ENCODE assay signal across 22 cellular contexts in genomic region chr10:103665439-103665838, GRCh38.
DNase-seq lines count a peak whose midpoint lies in the region; ATAC-seq and TF ChIP-seq lines count a peak whose summit lies in the region.
"Had no signal": no experiment of that assay in that cellular context is flagged by ENCODE, and none has a peak within 500 bp of the region (broad histone marks: within the 10 kb centered on the region; RNA-seq: fewer than 3 reads in every experiment).

No MANE protein-coding gene starts in this region.

- H3K79me1 ChIP-seq in neuronal stem cell (ENCODE audit: low read depth, low read length): no peaks in the 10 kb centered on the region

- H3K23ac ChIP-seq in neuronal stem cell (ENCODE audit: low read depth, low read length, poor library complexity): no peak overlapping the region

- no peak overlapping the region for H4K8ac ChIP-seq in neuronal stem cell (ENCODE audit: low read depth, low read length)

- no peaks in the 10 kb centered on the region for H3K36me3 Mint-ChIP-seq in activated T-cell treated with anti-CD3 and anti-CD28 coated beads, Interleukin-2, amount 50 U/mL, for 24 hours (ENCODE audit: low read depth)
- H3K36me3 Mint-ChIP-seq: activated naive CD4-positive, alpha-beta T cell treated with anti-CD3 and anti-CD28 coated beads, Interleukin-2, amount 50 U/mL, for 24 hours had no signal

- peak overlapping the region; percentile 58 for H3K18ac ChIP-seq in neuronal stem cell (ENCODE audit: low read length)

- H3K4me3 Mint-ChIP-seq in activated T-cell treated with anti-CD3 and anti-CD28 coated beads, Interleukin-2, amount 50 U/mL, for 24 hours: no peak overlapping the region
- H3K4me3 Mint-ChIP-seq: activated naive CD4-positive, alpha-beta T cell treated with anti-CD3 and anti-CD28 coated beads, Interleukin-2, amount 50 U/mL, for 24 hours; activated T-helper 1 cell treated with anti-CD3 and anti-CD28 coated beads, Interleukin-12 subunit alpha, Interleukin-12 subunit beta, Interleukin-2, Interleukin-4 antibody, amounts not matched to agents 30 ng/mL and 10 ng/mL and 1 ng/mL, durations not matched to agents 14 hours and 24 hours and 36 hours; memory B cell; stimulated activated naive CD8-positive, alpha-beta T cell treated with anti-CD3 and anti-CD28 coated beads, Interleukin-15, amount 100 ng/mL, for 72 hours had no signal

- TF ChIP-seq CTCF in heart left ventricle (IDR thresholded peaks at IDR 0.05) (no peak), tibial nerve (IDR thresholded peaks at IDR 0.05) (no peak)

- H3K4me3 ChIP-seq in heart left ventricle (no peak overlapping the region), neuronal stem cell (ENCODE audit: low read length in 2 of 2) (no peak overlapping the region), tibial nerve (no peak overlapping the region)
- H3K4me3 ChIP-seq: cardiac muscle cell, SK-N-MC, upper lobe of right lung had no signal

- peak in 1 of 2 donors; percentile 51 for TF ChIP-seq EP300 in tibial nerve (IDR thresholded peaks at IDR 0.05)

- H3K9ac ChIP-seq in neuronal stem cell (ENCODE audit: low read depth, low read length, poor library complexity): no peak overlapping the region

- H3K27me3 ChIP-seq in heart left ventricle: no peaks in the 10 kb centered on the region
- H3K27me3 ChIP-seq in neuronal stem cell (ENCODE audit: control insufficient read depth in 3 of 3, insufficient read depth in 3 of 3, low read depth in 1 of 3, low read length in 3 of 3): no peaks in the 10 kb centered on the region
- no peaks in the 10 kb centered on the region for H3K27me3 ChIP-seq in tibial nerve
- H3K27me3 ChIP-seq: cardiac muscle cell, upper lobe of right lung had no signal

- no peak overlapping the region for H3K14ac ChIP-seq in neuronal stem cell (ENCODE audit: low read length)

- H2AFZ ChIP-seq in neuronal stem cell (ENCODE audit: low read length): no peak overlapping the region

- intact Hi-C loops in heart left ventricle (cut with DNase I): loop anchor here in 1 of 10 donors (5.0 kb wide), 1 partner anchor 58 kb away; no protein-coding TSS in a partner anchor

- 41 to 75% (median 64%) methylated on average over 5 to 7 of the region's 7 CpGs for WGBS in heart left ventricle, 4 donors
- no CpG with 5 or more reads among the region's 7 CpGs for WGBS in neuronal stem cell (ENCODE audit: extremely low coverage in 2 of 2, insufficient read length in 2 of 2, insufficient replicate concordance in 1 of 2), 2 donors
- WGBS in tibial nerve, 2 donors: 63 to 75% methylated on average over 6 to 7 of the region's 7 CpGs

- TF ChIP-seq POLR2A in heart left ventricle (IDR thresholded peaks at IDR 0.05) (no peak), tibial nerve (IDR thresholded peaks at IDR 0.05) (peak in 1 of 2 donors; percentile 22)

- H3K4me2 ChIP-seq in neuronal stem cell (ENCODE audit: insufficient read depth, low read length, poor library complexity, severe bottlenecking): no peak overlapping the region

- no peak overlapping the region for H2BK12ac ChIP-seq in neuronal stem cell (ENCODE audit: low read length)

- H3K9me3 Mint-ChIP-seq in activated T-cell treated with anti-CD3 and anti-CD28 coated beads, Interleukin-2, amount 50 U/mL, for 24 hours: no peaks in the 10 kb centered on the region
- H3K9me3 Mint-ChIP-seq: activated naive CD4-positive, alpha-beta T cell treated with anti-CD3 and anti-CD28 coated beads, Interleukin-2, amount 50 U/mL, for 24 hours; activated T-helper 1 cell treated with anti-CD3 and anti-CD28 coated beads, Interleukin-12 subunit alpha, Interleukin-12 subunit beta, Interleukin-2, Interleukin-4 antibody, amounts not matched to agents 30 ng/mL and 10 ng/mL and 1 ng/mL, durations not matched to agents 14 hours and 24 hours and 36 hours; stimulated activated naive CD8-positive, alpha-beta T cell treated with anti-CD3 and anti-CD28 coated beads, Interleukin-15, amount 100 ng/mL, for 72 hours had no signal

- H2BK5ac ChIP-seq in neuronal stem cell (ENCODE audit: low read length): no peak overlapping the region

- H4K91ac ChIP-seq in neuronal stem cell (ENCODE audit: low read depth, low read length, poor library complexity): peak overlapping the region; percentile 76

- H3K36me3 ChIP-seq in heart left ventricle: no peaks in the 10 kb centered on the region
- no peaks in the 10 kb centered on the region for H3K36me3 ChIP-seq in neuronal stem cell (replicated peaks in 1 of 2; ENCODE audit: control insufficient read depth in 2 of 2, insufficient read depth in 2 of 2, low read length in 2 of 2)
- no peaks in the 10 kb centered on the region for H3K36me3 ChIP-seq in tibial nerve
- H3K36me3 ChIP-seq: cardiac muscle cell, upper lobe of right lung had no signal

- H2BK15ac ChIP-seq in neuronal stem cell (ENCODE audit: low read length): no peak overlapping the region

- peaks cover 28% of the 10 kb centered on the region for H3K4me1 Mint-ChIP-seq in activated T-cell treated with anti-CD3 and anti-CD28 coated beads, Interleukin-2, amount 50 U/mL, for 24 hours (ENCODE audit: low read depth)

- H3K4me1 ChIP-seq in heart left ventricle (peaks cover 3 to 93% (median 61%) of the 10 kb centered on the region in 12 donors), neuronal stem cell (ENCODE audit: control insufficient read depth in 2 of 2, insufficient read depth in 1 of 2, low read depth in 1 of 2, low read length in 2 of 2) (peaks cover 5 to 24% of the 10 kb centered on the region in 2 donors), tibial nerve (peaks cover 0 to 94% (median 55%) of the 10 kb centered on the region in 4 donors)

- peak overlapping the region; percentile 62 for H2BK120ac ChIP-seq in neuronal stem cell (ENCODE audit: low read depth, low read length)

- H3K27ac ChIP-seq in heart left ventricle (peak overlapping the region in 7 of 12 donors; percentile 11 to 74 (median 29)), neuronal stem cell (replicated peaks; ENCODE audit: low read length) (no peak overlapping the region), tibial nerve (peak overlapping the region in 3 of 4 donors; percentile 2 to 97 (median 91))
- H3K27ac ChIP-seq: cardiac muscle cell, SK-N-MC, upper lobe of right lung had no signal

- H3K9me3 ChIP-seq in heart left ventricle (no peaks in the 10 kb centered on the region), neuronal stem cell (replicated peaks in 1 of 2; ENCODE audit: control insufficient read depth in 2 of 2, insufficient read depth in 1 of 2, low read depth in 1 of 2, low read length in 2 of 2) (no peaks in the 10 kb centered on the region), tibial nerve (no peaks in the 10 kb centered on the region)
- H3K9me3 ChIP-seq: upper lobe of right lung had no signal

- no peaks in the 10 kb centered on the region for H3K27me3 Mint-ChIP-seq in activated T-cell treated with anti-CD3 and anti-CD28 coated beads, Interleukin-2, amount 50 U/mL, for 24 hours
- H3K27me3 Mint-ChIP-seq: activated naive CD4-positive, alpha-beta T cell treated with anti-CD3 and anti-CD28 coated beads, Interleukin-2, amount 50 U/mL, for 24 hours; memory B cell had no signal

- ATAC-seq in heart left ventricle: peak; percentile 8 to 33 (median 20)
- ATAC-seq: Panc1; stimulated activated naive CD8-positive, alpha-beta T cell treated with anti-CD3 and anti-CD28 coated beads, Interleukin-15, amount 100 ng/mL, for 72 hours; upper lobe of right lung had no signal

- peak overlapping the region; percentile 73 for H2AK5ac ChIP-seq in neuronal stem cell (ENCODE audit: low read depth, low read length)

- DNase-seq in activated T-cell treated with anti-CD3 and anti-CD28 coated beads, Interleukin-2, amount 50 U/mL, for 24 hours: no peak
- no peak for DNase-seq in activated T-cell treated with anti-CD3 and anti-CD28 coated beads, Interleukin-2, amount 50 U/mL, for 1 hour
- DNase-seq in heart left ventricle (peak in 4 of 5 donors; percentile 42 to 80 (median 76)), neuronal stem cell (ENCODE audit: low spot score) (no peak), tibial nerve (ENCODE audit: low spot score in 2 of 2) (no peak), NCI-H226 (no peak), mucosa of gallbladder (ENCODE audit: low spot score) (no peak), SIG-M5 treated with dmso at 0.1 percent for 504 hours (lab: John Stamatoyannopoulos, UW; ENCODE audit: unreplicated experiment) (no peak)
- DNase-seq: cortex of kidney; DMS79; kidney glomerular epithelial cell; MV-4-11; NCI-H2171 treated with DMSO at 0.1 percent for 48 hours; NCI-H524 treated with DMSO at 0.1 percent for 48 hours; stimulated activated naive CD8-positive, alpha-beta T cell treated with anti-CD3 and anti-CD28 coated beads, Interleukin-15, amount 100 ng/mL, for 72 hours; upper lobe of right lung had no signal

- peak overlapping the region; percentile 18 for H3K4ac ChIP-seq in neuronal stem cell (ENCODE audit: low read length)

- peak overlapping the region; percentile 22 for H3K27ac Mint-ChIP-seq in activated T-cell treated with anti-CD3 and anti-CD28 coated beads, Interleukin-2, amount 50 U/mL, for 24 hours
- H3K27ac Mint-ChIP-seq: activated naive CD4-positive, alpha-beta T cell treated with anti-CD3 and anti-CD28 coated beads, Interleukin-2, amount 50 U/mL, for 24 hours; activated T-helper 1 cell treated with anti-CD3 and anti-CD28 coated beads, Interleukin-12 subunit alpha, Interleukin-12 subunit beta, Interleukin-2, Interleukin-4 antibody, amounts not matched to agents 30 ng/mL and 10 ng/mL and 1 ng/mL, durations not matched to agents 14 hours and 24 hours and 36 hours; memory B cell; stimulated activated naive CD8-positive, alpha-beta T cell treated with anti-CD3 and anti-CD28 coated beads, Interleukin-15, amount 100 ng/mL, for 72 hours had no signal

Comparison
In these comparisons a context has a peak if more than half of its experiments do, and no peak if none do; other contexts are left out.
1. DNase-seq: peak in heart left ventricle (4 of 5); none in activated T-cell treated with anti-CD3 and anti-CD28 coated beads, Interleukin-2, amount 50 U/mL, for 24 hours (single experiment), activated T-cell treated with anti-CD3 and anti-CD28 coated beads, Interleukin-2, amount 50 U/mL, for 1 hour (single experiment), neuronal stem cell (single experiment), tibial nerve (0 of 2), NCI-H226 (single experiment), mucosa of gallbladder (single experiment) and SIG-M5 treated with dmso at 0.1 percent for 504 hours (single experiment).